9 cellular contexts compared by ENCODE assay signal in genomic region chr17:38873646-38874380, GRCh38. TPM values are rescaled to one million over a fixed set of nuclear protein-coding genes. Genes with fewer than 3 reads are reported as not detected.
DNase-seq lines count a peak whose midpoint lies in the region; ATAC-seq and TF ChIP-seq lines count a peak whose summit lies in the region.
"Had no signal": no experiment of that assay in that cellular context is flagged by ENCODE, and none has a peak within 500 bp of the region (broad histone marks: within the 10 kb centered on the region; RNA-seq: fewer than 3 reads in every experiment).

No MANE protein-coding gene starts in this region.

- H3K27ac ChIP-seq in angular gyrus (ENCODE audit: low read depth, low read length) (peak overlapping the region; percentile 29), mucosa of rectum (ENCODE audit: low read depth in 2 of 2, low read length in 2 of 2) (no peak overlapping the region), upper lobe of right lung (peak overlapping the region; percentile 97)

- H3K4me3 ChIP-seq in mucosa of rectum (ENCODE audit: low read length in 2 of 2) (peak overlapping the region in 1 of 2 donors; percentile 28), upper lobe of right lung (no peak overlapping the region)

- H3K36me3 Mint-ChIP-seq in activated naive CD4-positive, alpha-beta T cell treated with anti-CD3 and anti-CD28 coated beads, Interleukin-2, amount 50 U/mL, for 24 hours: peaks cover 2% of the 10 kb centered on the region

- intact Hi-C loops in upper lobe of right lung (cut with DNase I): no loop called here

- H3K4me3 Mint-ChIP-seq in activated naive CD4-positive, alpha-beta T cell treated with anti-CD3 and anti-CD28 coated beads, Interleukin-2, amount 50 U/mL, for 24 hours: peak overlapping the region; percentile 42

- TF ChIP-seq CTCF in upper lobe of right lung (IDR thresholded peaks at IDR 0.05): no peak

- H3K4me1 ChIP-seq in mucosa of rectum (ENCODE audit: control insufficient read depth in 2 of 2, insufficient read depth in 2 of 2, low read length in 2 of 2) (peaks cover 43 to 60% of the 10 kb centered on the region in 2 donors), upper lobe of right lung (peaks cover 65% of the 10 kb centered on the region)

- DNase-seq in activated naive CD4-positive, alpha-beta T cell (lab: John Stamatoyannopoulos, UW): no peak
- no peak for DNase-seq in upper lobe of right lung
- DNase-seq in stimulated activated CD4-positive, alpha-beta T cell treated with anti-CD3 and anti-CD28 coated beads, Interleukin-4, amount 100 ng/mL, for 1 hour: no peak
- DNase-seq: activated effector memory CD4-positive, alpha-beta T cell treated with Interleukin-2 at 50 U/mL for 16 hours had no signal

- peaks cover 76% of the 10 kb centered on the region for H3K4me1 Mint-ChIP-seq in activated naive CD4-positive, alpha-beta T cell treated with anti-CD3 and anti-CD28 coated beads, Interleukin-2, amount 50 U/mL, for 24 hours

- ATAC-seq in upper lobe of right lung (no peak), GM21825 (IDR thresholded peaks at IDR 0.05; ENCODE audit: unreplicated experiment) (no peak), GM19328 (IDR thresholded peaks at IDR 0.05; ENCODE audit: unreplicated experiment) (no peak)

- peaks cover 13 to 33% of the 10 kb centered on the region in 2 donors for H3K36me3 ChIP-seq in mucosa of rectum (ENCODE audit: control insufficient read depth in 2 of 2, insufficient read depth in 2 of 2, low read length in 2 of 2)
- H3K36me3 ChIP-seq in upper lobe of right lung: peaks cover 11% of the 10 kb centered on the region

- H3K27me3 ChIP-seq in mucosa of rectum (ENCODE audit: control insufficient read depth in 2 of 2, insufficient read depth in 2 of 2, low read length in 2 of 2) (no peaks in the 10 kb centered on the region), upper lobe of right lung (no peaks in the 10 kb centered on the region)

- H3K9me3 ChIP-seq in mucosa of rectum (ENCODE audit: control insufficient read depth in 2 of 2, low read length in 2 of 2) (no peaks in the 10 kb centered on the region), upper lobe of right lung (no peaks in the 10 kb centered on the region)

- no peaks in the 10 kb centered on the region for H3K9me3 Mint-ChIP-seq in activated naive CD4-positive, alpha-beta T cell treated with anti-CD3 and anti-CD28 coated beads, Interleukin-2, amount 50 U/mL, for 24 hours

- no peaks in the 10 kb centered on the region for H3K27me3 Mint-ChIP-seq in activated naive CD4-positive, alpha-beta T cell treated with anti-CD3 and anti-CD28 coated beads, Interleukin-2, amount 50 U/mL, for 24 hours

- H3K27ac Mint-ChIP-seq in activated naive CD4-positive, alpha-beta T cell treated with anti-CD3 and anti-CD28 coated beads, Interleukin-2, amount 50 U/mL, for 24 hours: peak overlapping the region; percentile 81

- H3K9ac ChIP-seq in mucosa of rectum (ENCODE audit: low read depth in 1 of 2, low read length in 2 of 2): peak overlapping the region; percentile 9 to 82

RNA-seq across cellular contexts. Expression of gene LASP1, which starts 4.0 kb away (rescaled TPM):
- 158 TPM for total RNA-seq in upper lobe of right lung

RNA-seq across cellular contexts. Expression of gene RPL23, which starts 20.3 kb away (rescaled TPM):
- 1,142 TPM for total RNA-seq in upper lobe of right lung

RNA-seq across cellular contexts. Expression of gene CWC25, which starts 48.7 kb away (rescaled TPM):
- 22.2 TPM for total RNA-seq in upper lobe of right lung

Comparison
In these comparisons a context has a peak if more than half of its experiments do, and no peak if none do; other contexts are left out.
1. H3K27ac ChIP-seq: peak in angular gyrus (single experiment) and upper lobe of right lung (single experiment); none in mucosa of rectum (0 of 2).